ENCODE assay signal across 1 cellular context in genomic region chr14:63045612-63046320, GRCh38.
TF ChIP-seq lines count a peak whose summit lies in the region.

No MANE protein-coding gene starts in this region.

TF ChIP-seq in HEK293, 187 proteins besides CTCF, POLR2A, EP300 and RAD21 (continued from another document and continues in another):
- TF ChIP-seq TSHZ1 (tag by site-specific recombination; IDR thresholded peaks at IDR 0.05; ENCODE audit: borderline replicate concordance) (no peak), ZNF18 (tag by site-specific recombination; IDR thresholded peaks at IDR 0.05) (no peak), ZIC2 (tag by site-specific recombination; IDR thresholded peaks at IDR 0.05) (no peak), ZBTB48 (tag by site-specific recombination; IDR thresholded peaks at IDR 0.05) (0 out of 2 replicates have a peak, but pooled peaks have one; percentile 17), ZNF280C (tag by site-specific recombination; IDR thresholded peaks at IDR 0.05) (no peak), ZNF391 (tag by site-specific recombination; IDR thresholded peaks at IDR 0.05; ENCODE audit: borderline replicate concordance, low read depth) (no peak), ZBTB21 (tag by site-specific recombination; IDR thresholded peaks at IDR 0.05) (no peak), ZNF777 (tag by site-specific recombination; IDR thresholded peaks at IDR 0.05; ENCODE audit: borderline replicate concordance) (0 out of 2 replicates have a peak, but pooled peaks have one; percentile 41), ZNF792 (tag by site-specific recombination; IDR thresholded peaks at IDR 0.05) (no peak), ATF2 (tag by site-specific recombination; IDR thresholded peaks at IDR 0.05; ENCODE audit: low read depth) (no peak), YY2 (tag by site-specific recombination; IDR thresholded peaks at IDR 0.05) (no peak), ZBTB26 (tag by site-specific recombination; optimal IDR thresholded peaks at IDR 0.05) (peak; percentile 80), ELK4 (IDR thresholded peaks at IDR 0.05; ENCODE audit: borderline replicate concordance, low read depth, low read length) (no peak), ZNF473 (tag by site-specific recombination; IDR thresholded peaks at IDR 0.05) (no peak), ZNF202 (tag by site-specific recombination; IDR thresholded peaks at IDR 0.05; ENCODE audit: borderline replicate concordance) (no peak), KLF7 (tag by site-specific recombination; IDR thresholded peaks at IDR 0.05; ENCODE audit: borderline replicate concordance) (no peak), ZNF292 (tag by site-specific recombination; IDR thresholded peaks at IDR 0.05; ENCODE audit: borderline replicate concordance, low read depth) (no peak), ZNF518A (tag by site-specific recombination; conservative IDR thresholded peaks at IDR 0.05; ENCODE audit: low read depth) (no peak), ZBTB8A (tag by site-specific recombination; IDR thresholded peaks at IDR 0.05) (peak; percentile 88), SCRT2 (tag by site-specific recombination; IDR thresholded peaks at IDR 0.05) (no peak), ZSCAN23 (tag by site-specific recombination; IDR thresholded peaks at IDR 0.05) (no peak), ZNF19 (tag by site-specific recombination; IDR thresholded peaks at IDR 0.05; ENCODE audit: low read depth) (no peak), ZNF426 (tag by site-specific recombination; IDR thresholded peaks at IDR 0.05) (no peak), HOXA7 (CRISPR knock-in tag; IDR thresholded peaks at IDR 0.05; ENCODE audit: borderline replicate concordance) (no peak), ZBTB17 (tag by site-specific recombination; IDR thresholded peaks at IDR 0.05) (peak; percentile 64), ZNF645 (tag by site-specific recombination; IDR thresholded peaks at IDR 0.05) (no peak), TRIM28 (IDR thresholded peaks at IDR 0.05; ENCODE audit: borderline replicate concordance, low read length) (no peak), ZNF140 (tag by site-specific recombination; IDR thresholded peaks at IDR 0.05) (no peak), ZNF544 (tag by site-specific recombination; IDR thresholded peaks at IDR 0.05) (no peak), IKZF3 (tag by site-specific recombination; IDR thresholded peaks at IDR 0.05) (no peak), ZBTB20 (tag by site-specific recombination; IDR thresholded peaks at IDR 0.05) (peak; percentile 63; the same call in 1 of the 2 replicates), ZFHX2 (tag by site-specific recombination; conservative IDR thresholded peaks at IDR 0.05) (no peak), ZNF701 (tag by site-specific recombination; IDR thresholded peaks at IDR 0.05) (no peak), ZNF23 (tag by site-specific recombination; IDR thresholded peaks at IDR 0.05; ENCODE audit: borderline replicate concordance) (no peak), ZNF10 (tag by site-specific recombination; IDR thresholded peaks at IDR 0.05) (no peak), ZNF133 (tag by site-specific recombination; IDR thresholded peaks at IDR 0.05) (no peak), ZFP37 (tag by site-specific recombination; IDR thresholded peaks at IDR 0.05) (no peak), ZNF37A (tag by site-specific recombination; IDR thresholded peaks at IDR 0.05) (no peak), ZNF280D (tag by site-specific recombination; IDR thresholded peaks at IDR 0.05) (no peak), ZNF324 (tag by site-specific recombination; IDR thresholded peaks at IDR 0.05) (no peak), ZNF626 (tag by site-specific recombination; IDR thresholded peaks at IDR 0.05) (no peak), SP3 (tag by site-specific recombination; IDR thresholded peaks at IDR 0.05) (peak; percentile 18; the same call in 1 of the 2 replicates), ZNF521 (tag by site-specific recombination; IDR thresholded peaks at IDR 0.05) (no peak)
